In the genomic region with DNA sequence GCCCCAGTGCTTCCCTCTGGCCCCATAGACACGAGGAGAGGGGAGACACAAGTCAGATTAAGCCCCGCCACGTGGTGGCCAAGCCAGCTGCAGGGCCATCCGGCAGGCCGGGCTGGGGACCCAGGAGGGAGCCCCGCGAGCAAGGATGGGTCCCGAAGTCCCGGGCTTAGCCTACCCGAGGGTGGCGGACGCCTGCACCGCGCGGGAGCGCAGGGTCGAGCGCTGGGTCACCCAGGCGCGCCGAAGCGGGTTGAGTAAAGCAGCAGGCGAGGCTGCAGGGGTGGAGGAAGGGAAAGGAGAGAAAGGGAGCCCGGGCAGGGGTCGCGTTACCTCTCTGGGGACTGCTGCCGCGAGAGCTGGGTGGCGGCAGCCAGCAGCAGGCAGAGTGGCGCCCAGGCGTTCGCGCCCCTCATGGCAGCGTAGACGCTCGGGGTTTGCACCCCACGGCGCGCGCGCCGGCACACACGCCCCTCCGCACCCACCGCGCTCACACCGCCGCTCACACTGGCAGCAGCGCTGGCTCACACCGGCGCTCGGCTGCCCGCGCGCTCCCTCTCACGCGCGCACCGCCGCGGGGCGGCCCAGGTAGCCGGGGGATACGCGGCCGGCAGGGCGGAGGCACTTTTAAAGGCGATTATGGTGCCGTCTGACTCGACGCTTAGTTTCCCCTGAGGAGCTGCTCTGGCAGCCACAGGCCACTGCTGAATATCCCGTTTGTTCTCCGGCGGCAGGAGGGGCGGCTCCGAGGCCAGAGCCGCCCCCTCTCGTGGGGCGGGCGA, we compare ENCODE assay signal across 8 cellular contexts. TPM values are rescaled to one million over a fixed set of nuclear protein-coding genes. Genes with fewer than 3 reads are reported as not detected.
DNase-seq lines count a peak whose midpoint lies in the region; ATAC-seq, FAIRE-seq and TF ChIP-seq lines count a peak whose summit lies in the region.

TSS of gene PCOLCE2 (minus strand) at position 600 of the 779 bp plus-strand sequence. CDS start at position 413, 187 bp downstream.

- no peaks in the 10 kb centered on the region for H3K4me1 ChIP-seq in CD8-positive, alpha-beta memory T cell (ENCODE audit: insufficient read depth, low read length)
- H3K4me1 ChIP-seq in HEK293 (ENCODE audit: control insufficient read depth, insufficient read depth, low read length) (peaks cover 6% of the 10 kb centered on the region; the same call in 1 of the 2 replicates), Panc1 (ENCODE audit: control insufficient read depth, insufficient read depth, low read length) (peaks cover 16% of the 10 kb centered on the region), mammary epithelial cell (ENCODE audit: insufficient read depth, low read length) (peaks cover 13% of the 10 kb centered on the region), keratinocyte (ENCODE audit: control insufficient read depth, extremely low read depth, insufficient read depth, low read length) (peaks cover 11% of the 10 kb centered on the region)

- ATAC-seq in Panc1 = peak; percentile 88
- no peak for ATAC-seq in GM19023 (IDR thresholded peaks at IDR 0.05; ENCODE audit: unreplicated experiment)

- no peaks in the 10 kb centered on the region for H3K36me3 Mint-ChIP-seq in CD8-positive, alpha-beta memory T cell

- WGBS in mammary epithelial cell (ENCODE audit: low coverage, missing lambda C conversion rate) = 3% methylated on average over 38 of the region's 80 CpGs

- peak within 1 kb of the TSS in 6 of 7 donors; percentile 44 to 78 (median 52) for H3K4me3 Mint-ChIP-seq in CD8-positive, alpha-beta memory T cell

- peaks cover 14% of the 10 kb centered on the region for H3K27me3 ChIP-seq in CD8-positive, alpha-beta memory T cell (ENCODE audit: insufficient read depth, low read length, poor library complexity, severe bottlenecking)
- no peaks in the 10 kb centered on the region for H3K27me3 ChIP-seq in Panc1 (ENCODE audit: control insufficient read depth, insufficient read depth, low read length)
- H3K27me3 ChIP-seq in mammary epithelial cell (ENCODE audit: insufficient read depth, low read length) = no peaks in the 10 kb centered on the region
- peaks cover 6% of the 10 kb centered on the region for H3K27me3 ChIP-seq in keratinocyte (ENCODE audit: control insufficient read depth, extremely low read depth, insufficient read depth, low read length)

- CTCF ChIA-PET in CD8-positive, alpha-beta memory T cell (lab: Charles Lee) = no interaction called here
- CTCF ChIA-PET in HEK293 (lab: Yijun Ruan, JAX) (interaction anchor here (0.7 to 1.0 kb wide), 3 partner anchors 60 to 213 kb away, joined by 3 read pairs; no protein-coding TSS in a partner anchor), Panc1 (lab: Charles Lee) (interaction anchor here (0.6 kb wide), 1 partner anchor 9 kb away, joined by 14 read pairs; no protein-coding TSS in a partner anchor), mammary epithelial cell (lab: Charles Lee; ENCODE audit: low non-redundant PET) (no interaction called here)

- no peaks in the 10 kb centered on the region for H3K36me3 ChIP-seq in CD8-positive, alpha-beta memory T cell (ENCODE audit: insufficient read depth, low read length)
- no peaks in the 10 kb centered on the region for H3K36me3 ChIP-seq in HEK293 (ENCODE audit: control insufficient read depth in 2 of 2, insufficient read depth in 1 of 2, low read length in 2 of 2)
- H3K36me3 ChIP-seq in Panc1 (ENCODE audit: control insufficient read depth, insufficient read depth, low read length) = no peaks in the 10 kb centered on the region
- H3K36me3 ChIP-seq in mammary epithelial cell (ENCODE audit: insufficient read depth, low read length) = no peaks in the 10 kb centered on the region
- H3K36me3 ChIP-seq in keratinocyte (ENCODE audit: control insufficient read depth in 2 of 2, extremely low read depth in 1 of 2, insufficient read depth in 2 of 2, low read length in 2 of 2) = no peaks in the 10 kb centered on the region

- H3K9me3 Mint-ChIP-seq in CD8-positive, alpha-beta memory T cell = no peaks in the 10 kb centered on the region

- peak within 1 kb of the TSS; percentile 10 for H3K4me3 ChIP-seq in CD8-positive, alpha-beta memory T cell (ENCODE audit: low read length)
- H3K4me3 ChIP-seq in HEK293 (ENCODE audit: low read depth, low read length) = peak within 1 kb of the TSS; percentile 65
- peak within 1 kb of the TSS; percentile 62 to 70 for H3K4me3 ChIP-seq in Panc1 (ENCODE audit: low read depth in 2 of 2, low read length in 2 of 2)
- peak within 1 kb of the TSS; percentile 60 to 61 (median 60) for H3K4me3 ChIP-seq in mammary epithelial cell (replicated peaks in 1 of 3; ENCODE audit: insufficient read depth in 1 of 3, low read depth in 2 of 3, low read length in 3 of 3)
- peak within 1 kb of the TSS; percentile 44 to 69 (median 63) for H3K4me3 ChIP-seq in keratinocyte (ENCODE audit: control insufficient read depth in 2 of 3, extremely low read depth in 1 of 3, insufficient read depth in 2 of 3, low read depth in 1 of 3, low read length in 3 of 3)

- H4K20me1 ChIP-seq in mammary epithelial cell (ENCODE audit: insufficient read depth, low read length) (no peaks in the 10 kb centered on the region), keratinocyte (ENCODE audit: control insufficient read depth, extremely low read depth, insufficient read depth, low read length) (no peaks in the 10 kb centered on the region)

- peak within 1 kb of the TSS; percentile 99 for H3K4me2 ChIP-seq in mammary epithelial cell (ENCODE audit: insufficient read depth, low read depth, low read length)
- H3K4me2 ChIP-seq in keratinocyte (ENCODE audit: control insufficient read depth, extremely low read depth, insufficient read depth, low read depth, low read length) = peak within 1 kb of the TSS; percentile 85

- no peak for FAIRE-seq in keratinocyte (lab: Jason Lieb, UNC)

- POLR2A ChIA-PET in CD8-positive, alpha-beta memory T cell (lab: Charles Lee) = no interaction called here
- POLR2A ChIA-PET in HEK293 (lab: Yijun Ruan, JAX) = no interaction called here
- POLR2A ChIA-PET in Panc1 (lab: Charles Lee) = interaction anchor here (0.6 kb wide), 1 partner anchor 117 kb away, joined by 3 read pairs; no protein-coding TSS in a partner anchor

- H3K27ac Mint-ChIP-seq in CD8-positive, alpha-beta memory T cell = no peak within 1 kb of the TSS

- H2AFZ ChIP-seq in mammary epithelial cell (ENCODE audit: low read depth, low read length) (peak within 1 kb of the TSS; percentile 95), keratinocyte (ENCODE audit: control insufficient read depth, low read length) (peak within 1 kb of the TSS; percentile 75)

- H3K79me2 ChIP-seq in mammary epithelial cell (ENCODE audit: insufficient read depth, low read length) = no peaks in the 10 kb centered on the region
- no peaks in the 10 kb centered on the region for H3K79me2 ChIP-seq in keratinocyte (ENCODE audit: control insufficient read depth, insufficient read depth, low read length)

- TF ChIP-seq CTCF in HEK293 (tag by site-specific recombination; IDR thresholded peaks at IDR 0.05) (0 out of 2 replicates have a peak, but pooled peaks have one; percentile 38), Panc1 (IDR thresholded peaks at IDR 0.05) (no peak), mammary epithelial cell (conservative IDR thresholded peaks at IDR 0.05 in 1 of 2, IDR thresholded peaks at IDR 0.05 in 1 of 2; ENCODE audit: extremely low read depth in 1 of 2, insufficient read depth in 1 of 2, low read depth in 1 of 2, low read length in 2 of 2) (no peak), keratinocyte (optimal IDR thresholded peaks at IDR 0.05 in 1 of 3, IDR thresholded peaks at IDR 0.05 in 1 of 3, conservative IDR thresholded peaks at IDR 0.05 in 1 of 3; ENCODE audit: extremely low read depth in 1 of 3, insufficient read depth in 2 of 3, low read length in 3 of 3) (no peak)

- peak within 1 kb of the TSS; percentile 8 for H3K9ac ChIP-seq in mammary epithelial cell (ENCODE audit: insufficient read depth, low read length)
- peak within 1 kb of the TSS; percentile 57 for H3K9ac ChIP-seq in keratinocyte (ENCODE audit: control insufficient read depth, extremely low read depth, insufficient read depth, low read length)

- DNase-seq in CD8-positive, alpha-beta memory T cell = no peak
- DNase-seq in Panc1 (ENCODE audit: low read depth, low spot score) (no peak), mammary epithelial cell (peak; percentile 47), keratinocyte (ENCODE audit: low read depth, low spot score) (no peak)
- peak; percentile 42 for DNase-seq in stimulated activated CD4-positive, alpha-beta T cell treated with anti-CD3 and anti-CD28 coated beads, Interleukin-15, amount 100 ng/mL, for 24 hours
- no peak for DNase-seq in stimulated activated naive CD4-positive, alpha-beta T cell treated with Interleukin-2 at 50 U/mL for 16 hours (lab: John Stamatoyannopoulos, UW)

- BruUV-seq in Panc1 (replicated peaks; lab: Mats Ljungman, UMichigan) = no TSS peak
- BruUV-seq in mammary epithelial cell (replicated peaks; lab: Mats Ljungman, UMichigan) = no TSS peak

- in situ Hi-C loops in Panc1 (cut with HindIII; ENCODE audit: low pct_unique_long_range_greater_than_20kb, low sequenced_read_pairs) = no loop called here
- in situ Hi-C loops in mammary epithelial cell (cut with MboI; ENCODE audit: low sequenced_read_pairs in 2 of 2) = no loop called here

- dilution Hi-C loops in mammary epithelial cell (cut with HindIII; ENCODE audit: low sequenced_read_pairs) (no loop called here), keratinocyte (cut with MboI; ENCODE audit: extremely low pct_ligation_motif_present, low sequenced_read_pairs) (no loop called here)

- H3K9me1 ChIP-seq in keratinocyte (ENCODE audit: control insufficient read depth, extremely low read depth, insufficient read depth, low read length) = no peaks in the 10 kb centered on the region

- no peak within 1 kb of the TSS for H3K27ac ChIP-seq in CD8-positive, alpha-beta memory T cell (ENCODE audit: low read depth, low read length)
- peak within 1 kb of the TSS; percentile 82 for H3K27ac ChIP-seq in HEK293 (ENCODE audit: extremely low read depth, low read depth, low read length)
- H3K27ac ChIP-seq in Panc1 (ENCODE audit: low read length) = peak within 1 kb of the TSS; percentile 73
- no peak within 1 kb of the TSS for H3K27ac ChIP-seq in mammary epithelial cell (ENCODE audit: insufficient read depth, low read depth, low read length)
- H3K27ac ChIP-seq in keratinocyte (ENCODE audit: control insufficient read depth, insufficient read depth, low read length) = no peak within 1 kb of the TSS

- intact Hi-C loops in Panc1 (cut with micrococcal nuclease; ENCODE audit: unreplicated experiment) = no loop called here
- intact Hi-C loops in mammary epithelial cell (cut with micrococcal nuclease) = loop anchor here (1.0 to 5.0 kb wide), 2 partner anchors 36 to 310 kb away; partner anchors contain the start of gene ATR

- H3K4me1 Mint-ChIP-seq in CD8-positive, alpha-beta memory T cell = peaks cover 7 to 12% (median 11%) of the 10 kb centered on the region in 3 donors

- peaks cover 31 to 73% of the 10 kb centered on the region in 2 donors for H3K27me3 Mint-ChIP-seq in CD8-positive, alpha-beta memory T cell

- no peaks in the 10 kb centered on the region for H3K9me3 ChIP-seq in CD8-positive, alpha-beta memory T cell (ENCODE audit: low read length)
- H3K9me3 ChIP-seq in HEK293 (ENCODE audit: control insufficient read depth, insufficient read depth, low read depth, low read length) (no peaks in the 10 kb centered on the region), Panc1 (ENCODE audit: control insufficient read depth, insufficient read depth, low read depth, low read length) (no peaks in the 10 kb centered on the region), mammary epithelial cell (replicated peaks; ENCODE audit: insufficient read depth, low read length) (no peaks in the 10 kb centered on the region), keratinocyte (ENCODE audit: control insufficient read depth, low read depth, low read length) (no peaks in the 10 kb centered on the region)

RNA-seq across cellular contexts. Expression of gene PCOLCE2, which starts in this region (rescaled TPM):
- total RNA-seq in CD8-positive, alpha-beta memory T cell = not detected
- polyA plus RNA-seq in CD8-positive, alpha-beta memory T cell = not detected
- total RNA-seq in Panc1 (2021; ENCODE audit: unreplicated experiment) (14.6 TPM), mammary epithelial cell (1 to 10 TPM; 2.8 to 3.5 TPM)
- polyA plus RNA-seq in Panc1 (2012; ENCODE audit: insufficient read length) = 12.8 TPM
- polyA plus RNA-seq in mammary epithelial cell (2.9 TPM), keratinocyte (1.7 to 2.4 TPM (median 2.4 TPM) in 3 replicates)
- polyA minus RNA-seq in mammary epithelial cell (11.0 TPM), keratinocyte (1.5 to 3.1 TPM in 2 of 3 replicates, not detected in the other)
- polyA plus RNA-seq in keratinocyte (2011; ENCODE audit: low read depth) = 1.6 TPM
- polyA plus RNA-seq in keratinocyte (2011; cell fraction: cytosol; rRNA removed) = 1.2 and 1.4 TPM in 2 replicates
- 2.6 and 2.9 TPM in 2 replicates for polyA plus RNA-seq in keratinocyte (2011; cell fraction: nucleus; rRNA removed)
- 1.6 and 1.8 TPM in 2 replicates for polyA plus RNA-seq in keratinocyte (2012; ENCODE audit: low replicate concordance)
- not detected for polyA minus RNA-seq in keratinocyte (2011; cell fraction: cytosol; rRNA and poly(A)+ RNA removed)
- polyA minus RNA-seq in keratinocyte (2011; cell fraction: nucleus; rRNA and poly(A)+ RNA removed) = 1.4 and 6.7 TPM in 2 replicates

Comparison
In these comparisons a context has a peak if more than half of its experiments do, and no peak if none do; other contexts are left out.
1. DNase-seq: peak in mammary epithelial cell (single experiment) and stimulated activated CD4-positive, alpha-beta T cell treated with anti-CD3 and anti-CD28 coated beads, Interleukin-15, amount 100 ng/mL, for 24 hours (single experiment); none in CD8-positive, alpha-beta memory T cell (0 of 5), Panc1 (single experiment), keratinocyte (single experiment) and stimulated activated naive CD4-positive, alpha-beta T cell treated with Interleukin-2 at 50 U/mL for 16 hours (single experiment).
2. H3K27ac ChIP-seq: peak in HEK293 (single experiment) and Panc1 (single experiment); none in CD8-positive, alpha-beta memory T cell (single experiment), mammary epithelial cell (single experiment) and keratinocyte (single experiment).
3. H3K4me3 ChIP-seq: peak in every context shown above with its lines; median percentile 66 in Panc1; 65 in HEK293; 63 in keratinocyte; 60 in mammary epithelial cell; 10 in CD8-positive, alpha-beta memory T cell.
4. CTCF ChIA-PET loops: an anchor here in HEK293 (0.7 to 1.0 kb wide) and Panc1 (0.6 kb wide); none called in CD8-positive, alpha-beta memory T cell and mammary epithelial cell.